Comparison of ENCODE assay signal across 18 cellular contexts in genomic region chr18:39796413-39796812, GRCh38.
DNase-seq lines count a peak whose midpoint lies in the region; ATAC-seq and TF ChIP-seq lines count a peak whose summit lies in the region.
"Had no signal": no experiment of that assay in that cellular context is flagged by ENCODE, and none has a peak within 500 bp of the region (broad histone marks: within the 10 kb centered on the region; RNA-seq: fewer than 3 reads in every experiment).

No MANE protein-coding gene starts in this region.

- H3K4me3 Mint-ChIP-seq in T-helper 1 cell treated with Interleukin-12 subunit alpha and Interleukin-12 subunit beta and Interleukin-4 antibody, amounts not matched to agents 30 μg/mL and 1 μg/mL, for 36 hours: no peak overlapping the region

- no peaks in the 10 kb centered on the region for H3K27me3 Mint-ChIP-seq in T-helper 1 cell treated with Interleukin-12 subunit alpha and Interleukin-12 subunit beta and Interleukin-4 antibody, amounts not matched to agents 30 μg/mL and 1 μg/mL, for 36 hours (ENCODE audit: low read depth)

- no peak overlapping the region for H3K4me3 ChIP-seq in fibroblast of villous mesenchyme (ENCODE audit: low read depth, low read length)
- H3K4me3 ChIP-seq in skeletal muscle satellite cell (ENCODE audit: low read length): no peak overlapping the region
- H3K4me3 ChIP-seq: adrenal gland, left ventricle myocardium inferior, suprapubic skin, uterus had no signal

- peaks cover 3% of the 10 kb centered on the region for H3K4me1 Mint-ChIP-seq in T-helper 1 cell treated with Interleukin-12 subunit alpha and Interleukin-12 subunit beta and Interleukin-4 antibody, amounts not matched to agents 30 μg/mL and 1 μg/mL, for 36 hours (ENCODE audit: low read depth)

- DNase-seq in T-helper 1 cell (no peak), OCI-M1 (lab: John Stamatoyannopoulos, UW) (peak; percentile 84), fibroblast of villous mesenchyme (ENCODE audit: low read depth) (peak; percentile 40), GOT3 (lab: John Stamatoyannopoulos, UW) (no peak)
- DNase-seq: activated gamma-delta T cell treated with Interleukin-2 at 50 U/mL for 16 hours; adrenal gland; C1 segment of cervical spinal cord; Karpas-422; left ventricle myocardium inferior; NK-92 treated with Interleukin-12 subunit alpha and Interleukin-12 subunit beta, amount 100 ng/mL, for 24 hours; retina; uterus had no signal

- no peak for ATAC-seq in GM18517 (IDR thresholded peaks at IDR 0.05; ENCODE audit: unreplicated experiment)
- no peak for ATAC-seq in HG02610 (IDR thresholded peaks at IDR 0.05; ENCODE audit: unreplicated experiment)

- no peak for TF ChIP-seq CTCF in fibroblast of villous mesenchyme (IDR thresholded peaks at IDR 0.05; ENCODE audit: insufficient read depth, low read depth, low read length)

- peak overlapping the region; percentile 14 for H3K4me2 ChIP-seq in skeletal muscle satellite cell (ENCODE audit: low read length)

- H3K27me3 ChIP-seq in skeletal muscle satellite cell (ENCODE audit: control insufficient read depth, insufficient read depth, low read length): no peaks in the 10 kb centered on the region
- H3K27me3 ChIP-seq: adrenal gland, neutrophil, suprapubic skin, uterus had no signal

- peaks cover 22% of the 10 kb centered on the region for H3K9me3 Mint-ChIP-seq in T-helper 1 cell treated with Interleukin-12 subunit alpha and Interleukin-12 subunit beta and Interleukin-4 antibody, amounts not matched to agents 30 μg/mL and 1 μg/mL, for 36 hours

- no peaks in the 10 kb centered on the region for H3K36me3 ChIP-seq in skeletal muscle satellite cell (ENCODE audit: insufficient read depth, low read length)
- H3K36me3 ChIP-seq: adrenal gland, left ventricle myocardium inferior, neutrophil, suprapubic skin, uterus had no signal

- peaks cover 2% of the 10 kb centered on the region for H3K36me3 Mint-ChIP-seq in T-helper 1 cell treated with Interleukin-12 subunit alpha and Interleukin-12 subunit beta and Interleukin-4 antibody, amounts not matched to agents 30 μg/mL and 1 μg/mL, for 36 hours (ENCODE audit: low read depth)

- peak overlapping the region; percentile 49 for H3K27ac Mint-ChIP-seq in T-helper 1 cell treated with Interleukin-12 subunit alpha and Interleukin-12 subunit beta and Interleukin-4 antibody, amounts not matched to agents 30 μg/mL and 1 μg/mL, for 36 hours

- no peaks in the 10 kb centered on the region for H3K4me1 ChIP-seq in skeletal muscle satellite cell (ENCODE audit: control insufficient read depth, insufficient read depth, low read length)
- H3K4me1 ChIP-seq: adrenal gland, left ventricle myocardium inferior, uterus had no signal

- no peak overlapping the region for H3K9ac ChIP-seq in skeletal muscle satellite cell (ENCODE audit: low read depth, low read length)

- no peaks in the 10 kb centered on the region for H3K9me3 ChIP-seq in skeletal muscle satellite cell (replicated peaks; ENCODE audit: low read length)
- H3K9me3 ChIP-seq: adrenal gland, left ventricle myocardium inferior, neutrophil, suprapubic skin, uterus had no signal

Comparison
In these comparisons a context has a peak if more than half of its experiments do, and no peak if none do; other contexts are left out.
1. DNase-seq: peak in OCI-M1 (single experiment) and fibroblast of villous mesenchyme (single experiment); none in T-helper 1 cell (0 of 5) and GOT3 (single experiment).